ENCODE assay signal across 7 cellular contexts in genomic region chr15:84735480-84736061, GRCh38. TPM values are rescaled to one million over a fixed set of nuclear protein-coding genes. Genes with fewer than 3 reads are reported as not detected.
DNase-seq lines count a peak whose midpoint lies in the region; ATAC-seq and TF ChIP-seq lines count a peak whose summit lies in the region.
"Not testable (repeated sequence)": the region's sequence is repeated elsewhere in the genome, so short reads cannot be mapped to it uniquely, and the experiment has no call there.

No MANE protein-coding gene starts in this region.

- H3K79me1 ChIP-seq in H9 (ENCODE audit: insufficient read depth, low read depth, low read length, poor library complexity, severe bottlenecking) = not testable (repeated sequence)

- H2BK15ac ChIP-seq in H9 (ENCODE audit: low read depth, low read length) = not testable (repeated sequence)

- not testable (repeated sequence) for H3K56ac ChIP-seq in H9 (ENCODE audit: insufficient read length, low read depth, low read length)

- H3K14ac ChIP-seq in H9 (ENCODE audit: insufficient read depth, low read length) = not testable (repeated sequence)

- H3K4me3 ChIP-seq in Panc1 (ENCODE audit: low read depth in 2 of 2, low read length in 2 of 2) = peak overlapping the region in 1 of 2 experiments; percentile 37; a peak in 2 of 4 replicates
- H3K4me3 ChIP-seq in fibroblast of lung (replicated peaks in 1 of 4; ENCODE audit: control extremely low read depth in 1 of 4, insufficient read depth in 1 of 4, low read depth in 3 of 4, low read length in 4 of 4) = not testable (repeated sequence)

- not testable (repeated sequence) for H3K27me3 Mint-ChIP-seq in H9 (ENCODE audit: low read depth); activated naive CD4-positive, alpha-beta T cell treated with anti-CD3 and anti-CD28 coated beads, Interleukin-2, amount 10 ng/mL, durations not matched to agents 7 days and 5 days; nephron (ENCODE audit: low read depth)

- not testable (repeated sequence) for H2AK5ac ChIP-seq in H9 (ENCODE audit: insufficient read length, low read length)

- not testable (repeated sequence) for H3K36me3 ChIP-seq in Panc1 (ENCODE audit: control insufficient read depth, insufficient read depth, low read length); fibroblast of lung (ENCODE audit: control insufficient read depth, insufficient read depth, low read length)

- not testable (repeated sequence) for H3K23ac ChIP-seq in H9 (ENCODE audit: insufficient read length, low read depth, low read length)

- not testable (repeated sequence) for H3K27me3 ChIP-seq in H9 (ENCODE audit: insufficient read depth, low read length); Panc1 (ENCODE audit: control insufficient read depth, insufficient read depth, low read length); fibroblast of lung (ENCODE audit: control insufficient read depth, insufficient read depth, low read length)

- not testable (repeated sequence) for H3K4me1 ChIP-seq in H9 (ENCODE audit: insufficient read depth, low read length); Panc1 (ENCODE audit: control insufficient read depth, insufficient read depth, low read length); fibroblast of lung (ENCODE audit: control insufficient read depth, extremely low read depth, insufficient read depth, low read length)

- not testable (repeated sequence) for H3K27ac ChIP-seq in H9 (ENCODE audit: insufficient read length, low read depth, low read length); Panc1 (ENCODE audit: low read length); fibroblast of lung (ENCODE audit: insufficient read depth, low read length)

- not testable (repeated sequence) for H3K79me2 ChIP-seq in H9 (ENCODE audit: insufficient read depth, low read length); fibroblast of lung (ENCODE audit: control insufficient read depth, insufficient read depth, low read length)

- POLR2A ChIA-PET in Panc1 (lab: Charles Lee) = interaction anchor here (0.7 kb wide), 1 partner anchor 15 kb away, joined by 13 read pairs; no protein-coding TSS in a partner anchor

- not testable (repeated sequence) for H4K8ac ChIP-seq in H9 (replicated peaks; ENCODE audit: insufficient read length, low read depth, low read length)

- H3T11ph ChIP-seq in H9 (ENCODE audit: low read length) = not testable (repeated sequence)

- not testable (repeated sequence) for H3K9ac ChIP-seq in H9 (ENCODE audit: extremely low read depth, insufficient read length, low read length); fibroblast of lung (ENCODE audit: insufficient read depth, low read length)

- not testable (repeated sequence) for H2AFZ ChIP-seq in H9 (ENCODE audit: low read length); fibroblast of lung (ENCODE audit: low read length)

- H4K91ac ChIP-seq in H9 (ENCODE audit: insufficient read length, low read depth, low read length) = not testable (repeated sequence)

- not testable (repeated sequence) for H3K9me3 ChIP-seq in H9 (ENCODE audit: control insufficient read depth, low read depth, low read length); Panc1 (ENCODE audit: control insufficient read depth, insufficient read depth, low read depth, low read length); fibroblast of lung (ENCODE audit: control insufficient read depth, insufficient read depth, low read depth, low read length)

- not testable (repeated sequence) for H4K5ac ChIP-seq in H9 (ENCODE audit: insufficient read length, low read depth, low read length)

- H3K4me1 Mint-ChIP-seq in H9 = peaks cover 17 to 19% of the 10 kb centered on the region in 2 experiments
- H3K4me1 Mint-ChIP-seq in activated naive CD4-positive, alpha-beta T cell treated with anti-CD3 and anti-CD28 coated beads, Interleukin-2, amount 10 ng/mL, durations not matched to agents 7 days and 5 days = peaks cover 65% of the 10 kb centered on the region
- peaks cover 20% of the 10 kb centered on the region for H3K4me1 Mint-ChIP-seq in nephron

- CTCF ChIA-PET in Panc1 (lab: Charles Lee) = interaction anchor here (0.6 to 0.7 kb wide), 5 partner anchors 7 to 853 kb away, joined by 3 to 4 read pairs (median 4); no protein-coding TSS in a partner anchor
- CTCF ChIA-PET in activated naive CD4-positive, alpha-beta T cell treated with anti-CD3 and anti-CD28 coated beads, Interleukin-2, amount 10 ng/mL, durations not matched to agents 7 days and 5 days (lab: Charles Lee) = interaction anchor here (0.7 to 3.5 kb wide), 10 partner anchors 10 to 100 kb away, joined by 3 to 21 read pairs (median 7); partner anchors contain the start of gene SEC11A

- H2BK120ac ChIP-seq in H9 (ENCODE audit: low read depth, low read length, poor library complexity, severe bottlenecking) = not testable (repeated sequence)

- H3K27ac Mint-ChIP-seq in H9 = peak overlapping the region; percentile 90 to 96 (median 91); a peak in 6 of 7 replicates
- H3K27ac Mint-ChIP-seq in activated naive CD4-positive, alpha-beta T cell treated with anti-CD3 and anti-CD28 coated beads, Interleukin-2, amount 10 ng/mL, durations not matched to agents 7 days and 5 days = peak overlapping the region; percentile 94
- H3K27ac Mint-ChIP-seq in nephron = peak overlapping the region; percentile 87 to 98 (median 94)

- not testable (repeated sequence) for H2BK5ac ChIP-seq in H9 (ENCODE audit: insufficient read length, low read length)

- not testable (repeated sequence) for BruUV-seq in Panc1 (replicated peaks; lab: Mats Ljungman, UMichigan)

- H3K4me3 Mint-ChIP-seq in H9 (peak overlapping the region; percentile 31 to 69), nephron (peak overlapping the region; percentile 9 to 56 (median 52))
- H3K4me3 Mint-ChIP-seq in activated naive CD4-positive, alpha-beta T cell treated with anti-CD3 and anti-CD28 coated beads, Interleukin-2, amount 10 ng/mL, durations not matched to agents 7 days and 5 days = peak overlapping the region; percentile 64

- not testable (repeated sequence) for H3K36me3 Mint-ChIP-seq in H9 (ENCODE audit: insufficient read depth in 1 of 3, low read depth in 3 of 3); activated naive CD4-positive, alpha-beta T cell treated with anti-CD3 and anti-CD28 coated beads, Interleukin-2, amount 10 ng/mL, durations not matched to agents 7 days and 5 days; nephron (ENCODE audit: low read depth)

- not testable (repeated sequence) for H3K4ac ChIP-seq in H9 (ENCODE audit: low read depth, low read length)

- not testable (repeated sequence) for H3K9me3 Mint-ChIP-seq in H9; activated naive CD4-positive, alpha-beta T cell treated with anti-CD3 and anti-CD28 coated beads, Interleukin-2, amount 10 ng/mL, durations not matched to agents 7 days and 5 days; nephron

- not testable (repeated sequence) for H2BK20ac ChIP-seq in H9 (ENCODE audit: low read depth, low read length, poor library complexity, severe bottlenecking)

- peak overlapping the region; percentile 30 for H3K4me2 ChIP-seq in H9 (ENCODE audit: insufficient read depth, insufficient read length, low read length)
- not testable (repeated sequence) for H3K4me2 ChIP-seq in fibroblast of lung (ENCODE audit: extremely low read depth, insufficient read depth, low read length)

- no CpG with 5 or more reads among the region's 9 CpGs for WGBS in H9 (ENCODE audit: extremely low coverage, insufficient read length, low lambda C conversion rate)

- in situ Hi-C loops in Panc1 (cut with HindIII; ENCODE audit: low pct_unique_long_range_greater_than_20kb, low sequenced_read_pairs) = not testable (repeated sequence)

- H3K23me2 ChIP-seq in H9 (ENCODE audit: insufficient read length, low read depth, low read length, poor library complexity, severe bottlenecking) = not testable (repeated sequence)

- not testable (repeated sequence) for H4K20me1 ChIP-seq in H9 (ENCODE audit: control insufficient read depth, insufficient read depth, insufficient read length); fibroblast of lung (ENCODE audit: control insufficient read depth, extremely low read depth, insufficient read depth, low read length)

- not testable (repeated sequence) for H2BK12ac ChIP-seq in H9 (ENCODE audit: insufficient read length, low read depth, low read length)

- DNase-seq in H9; Panc1 (ENCODE audit: low read depth, low spot score): not testable (repeated sequence)
- peak; percentile 40 for DNase-seq in activated naive CD4-positive, alpha-beta T cell treated with anti-CD3 and anti-CD28 coated beads, Interleukin-2, amount 10 ng/mL, durations not matched to agents 7 days and 5 days
- peak; percentile 51 to 70 for DNase-seq in fibroblast of lung (ENCODE audit: low read depth in 2 of 2)

- not testable (repeated sequence) for TF ChIP-seq CTCF in H9 (conservative IDR thresholded peaks at IDR 0.05); Panc1 (IDR thresholded peaks at IDR 0.05); fibroblast of lung (conservative IDR thresholded peaks at IDR 0.05 in 1 of 2, IDR thresholded peaks at IDR 0.05 in 1 of 2; ENCODE audit: low read depth in 1 of 2, low read length in 2 of 2); nephron (IDR thresholded peaks at IDR 0.05; ENCODE audit: unreplicated experiment in 3 of 3)

- intact Hi-C loops in Panc1 (cut with micrococcal nuclease; ENCODE audit: unreplicated experiment) = not testable (repeated sequence)

- ATAC-seq in GM18858 (IDR thresholded peaks at IDR 0.05; ENCODE audit: unreplicated experiment) = peak; percentile 31
- peak; percentile 45 for ATAC-seq in HG03432 (IDR thresholded peaks at IDR 0.05; ENCODE audit: unreplicated experiment)
- ATAC-seq in Panc1 = peak; percentile 56

- peak overlapping the region; percentile 1 for H3K18ac ChIP-seq in H9 (ENCODE audit: insufficient read length, low read depth, low read length)

RNA-seq across cellular contexts. Expression of gene ZNF592, which starts 12.8 kb away (rescaled TPM):
- 32.7 and 34.6 TPM in 2 replicates for total RNA-seq in H9 (2021)
- 34.2 TPM for total RNA-seq in Panc1 (2021; ENCODE audit: unreplicated experiment)
- 25.7 TPM for polyA plus RNA-seq in Panc1 (2012; ENCODE audit: insufficient read length)
- total RNA-seq in fibroblast of lung = 3.1 and 5.1 TPM in 2 replicates
- 7.3 and 7.5 TPM in 2 replicates for polyA plus RNA-seq in fibroblast of lung
- 9.1 and 10.4 TPM in 2 replicates for polyA plus RNA-seq in fibroblast of lung (2012)
- polyA minus RNA-seq in fibroblast of lung (ENCODE audit: low replicate concordance) = 17.6 and 24.5 TPM in 2 replicates

RNA-seq across cellular contexts. Expression of gene SEC11A, which starts 19.6 kb away (rescaled TPM):
- total RNA-seq in H9 (2021) = 250 and 252 TPM in 2 replicates
- total RNA-seq in Panc1 (2021; ENCODE audit: unreplicated experiment) = 164 TPM
- polyA plus RNA-seq in Panc1 (2012; ENCODE audit: insufficient read length) = 132 TPM
- 263 and 300 TPM in 2 replicates for total RNA-seq in fibroblast of lung
- 243 and 254 TPM in 2 replicates for polyA plus RNA-seq in fibroblast of lung
- polyA plus RNA-seq in fibroblast of lung (2012) = 206 and 222 TPM in 2 replicates
- polyA minus RNA-seq in fibroblast of lung (ENCODE audit: low replicate concordance) = 45.0 and 50.6 TPM in 2 replicates
